1 cellular context compared by ENCODE assay signal in the genomic region with DNA sequence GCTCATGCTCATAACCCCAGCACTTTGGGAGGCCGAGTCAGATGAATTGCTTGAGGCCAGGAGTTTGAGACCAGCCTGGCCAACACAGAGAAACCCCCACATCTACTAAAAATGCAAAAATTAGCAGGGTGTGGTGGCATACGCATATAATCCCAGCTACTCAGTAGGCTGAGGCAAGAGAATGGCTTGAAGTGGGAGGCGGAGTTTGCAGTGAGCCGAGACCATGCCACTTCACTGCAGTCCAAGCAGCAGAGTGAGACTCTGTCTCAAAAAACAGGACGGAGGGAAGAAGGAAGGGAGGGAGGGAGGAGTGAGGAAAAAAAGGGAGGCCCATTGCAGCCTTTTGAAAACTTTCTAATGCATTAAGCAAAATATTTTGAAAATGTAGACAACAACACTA.
TF ChIP-seq lines count a peak whose summit lies in the region.

No MANE protein-coding gene starts in this region.

TF ChIP-seq in H1, 55 proteins besides CTCF, POLR2A, EP300 and RAD21 (continued from another document):
- TF ChIP-seq, protein P1, sequence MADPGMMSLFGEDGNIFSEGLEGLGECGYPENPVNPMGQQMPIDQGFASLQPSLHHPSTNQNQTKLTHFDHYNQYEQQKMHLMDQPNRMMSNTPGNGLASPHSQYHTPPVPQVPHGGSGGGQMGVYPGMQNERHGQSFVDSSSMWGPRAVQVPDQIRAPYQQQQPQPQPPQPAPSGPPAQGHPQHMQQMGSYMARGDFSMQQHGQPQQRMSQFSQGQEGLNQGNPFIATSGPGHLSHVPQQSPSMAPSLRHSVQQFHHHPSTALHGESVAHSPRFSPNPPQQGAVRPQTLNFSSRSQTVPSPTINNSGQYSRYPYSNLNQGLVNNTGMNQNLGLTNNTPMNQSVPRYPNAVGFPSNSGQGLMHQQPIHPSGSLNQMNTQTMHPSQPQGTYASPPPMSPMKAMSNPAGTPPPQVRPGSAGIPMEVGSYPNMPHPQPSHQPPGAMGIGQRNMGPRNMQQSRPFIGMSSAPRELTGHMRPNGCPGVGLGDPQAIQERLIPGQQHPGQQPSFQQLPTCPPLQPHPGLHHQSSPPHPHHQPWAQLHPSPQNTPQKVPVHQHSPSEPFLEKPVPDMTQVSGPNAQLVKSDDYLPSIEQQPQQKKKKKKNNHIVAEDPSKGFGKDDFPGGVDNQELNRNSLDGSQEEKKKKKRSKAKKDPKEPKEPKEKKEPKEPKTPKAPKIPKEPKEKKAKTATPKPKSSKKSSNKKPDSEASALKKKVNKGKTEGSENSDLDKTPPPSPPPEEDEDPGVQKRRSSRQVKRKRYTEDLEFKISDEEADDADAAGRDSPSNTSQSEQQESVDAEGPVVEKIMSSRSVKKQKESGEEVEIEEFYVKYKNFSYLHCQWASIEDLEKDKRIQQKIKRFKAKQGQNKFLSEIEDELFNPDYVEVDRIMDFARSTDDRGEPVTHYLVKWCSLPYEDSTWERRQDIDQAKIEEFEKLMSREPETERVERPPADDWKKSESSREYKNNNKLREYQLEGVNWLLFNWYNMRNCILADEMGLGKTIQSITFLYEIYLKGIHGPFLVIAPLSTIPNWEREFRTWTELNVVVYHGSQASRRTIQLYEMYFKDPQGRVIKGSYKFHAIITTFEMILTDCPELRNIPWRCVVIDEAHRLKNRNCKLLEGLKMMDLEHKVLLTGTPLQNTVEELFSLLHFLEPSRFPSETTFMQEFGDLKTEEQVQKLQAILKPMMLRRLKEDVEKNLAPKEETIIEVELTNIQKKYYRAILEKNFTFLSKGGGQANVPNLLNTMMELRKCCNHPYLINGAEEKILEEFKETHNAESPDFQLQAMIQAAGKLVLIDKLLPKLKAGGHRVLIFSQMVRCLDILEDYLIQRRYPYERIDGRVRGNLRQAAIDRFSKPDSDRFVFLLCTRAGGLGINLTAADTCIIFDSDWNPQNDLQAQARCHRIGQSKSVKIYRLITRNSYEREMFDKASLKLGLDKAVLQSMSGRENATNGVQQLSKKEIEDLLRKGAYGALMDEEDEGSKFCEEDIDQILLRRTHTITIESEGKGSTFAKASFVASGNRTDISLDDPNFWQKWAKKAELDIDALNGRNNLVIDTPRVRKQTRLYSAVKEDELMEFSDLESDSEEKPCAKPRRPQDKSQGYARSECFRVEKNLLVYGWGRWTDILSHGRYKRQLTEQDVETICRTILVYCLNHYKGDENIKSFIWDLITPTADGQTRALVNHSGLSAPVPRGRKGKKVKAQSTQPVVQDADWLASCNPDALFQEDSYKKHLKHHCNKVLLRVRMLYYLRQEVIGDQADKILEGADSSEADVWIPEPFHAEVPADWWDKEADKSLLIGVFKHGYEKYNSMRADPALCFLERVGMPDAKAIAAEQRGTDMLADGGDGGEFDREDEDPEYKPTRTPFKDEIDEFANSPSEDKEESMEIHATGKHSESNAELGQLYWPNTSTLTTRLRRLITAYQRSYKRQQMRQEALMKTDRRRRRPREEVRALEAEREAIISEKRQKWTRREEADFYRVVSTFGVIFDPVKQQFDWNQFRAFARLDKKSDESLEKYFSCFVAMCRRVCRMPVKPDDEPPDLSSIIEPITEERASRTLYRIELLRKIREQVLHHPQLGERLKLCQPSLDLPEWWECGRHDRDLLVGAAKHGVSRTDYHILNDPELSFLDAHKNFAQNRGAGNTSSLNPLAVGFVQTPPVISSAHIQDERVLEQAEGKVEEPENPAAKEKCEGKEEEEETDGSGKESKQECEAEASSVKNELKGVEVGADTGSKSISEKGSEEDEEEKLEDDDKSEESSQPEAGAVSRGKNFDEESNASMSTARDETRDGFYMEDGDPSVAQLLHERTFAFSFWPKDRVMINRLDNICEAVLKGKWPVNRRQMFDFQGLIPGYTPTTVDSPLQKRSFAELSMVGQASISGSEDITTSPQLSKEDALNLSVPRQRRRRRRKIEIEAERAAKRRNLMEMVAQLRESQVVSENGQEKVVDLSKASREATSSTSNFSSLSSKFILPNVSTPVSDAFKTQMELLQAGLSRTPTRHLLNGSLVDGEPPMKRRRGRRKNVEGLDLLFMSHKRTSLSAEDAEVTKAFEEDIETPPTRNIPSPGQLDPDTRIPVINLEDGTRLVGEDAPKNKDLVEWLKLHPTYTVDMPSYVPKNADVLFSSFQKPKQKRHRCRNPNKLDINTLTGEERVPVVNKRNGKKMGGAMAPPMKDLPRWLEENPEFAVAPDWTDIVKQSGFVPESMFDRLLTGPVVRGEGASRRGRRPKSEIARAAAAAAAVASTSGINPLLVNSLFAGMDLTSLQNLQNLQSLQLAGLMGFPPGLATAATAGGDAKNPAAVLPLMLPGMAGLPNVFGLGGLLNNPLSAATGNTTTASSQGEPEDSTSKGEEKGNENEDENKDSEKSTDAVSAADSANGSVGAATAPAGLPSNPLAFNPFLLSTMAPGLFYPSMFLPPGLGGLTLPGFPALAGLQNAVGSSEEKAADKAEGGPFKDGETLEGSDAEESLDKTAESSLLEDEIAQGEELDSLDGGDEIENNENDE (IDR thresholded peaks at IDR 0.05; ENCODE audit: insufficient replicate concordance, low read length) = no peak
- TF ChIP-seq SRF (IDR thresholded peaks at IDR 0.05; ENCODE audit: low read depth, low read length) (no peak), TAF1 (IDR thresholded peaks at IDR 0.05; ENCODE audit: low read depth, low read length) (no peak), SP4 (IDR thresholded peaks at IDR 0.05; ENCODE audit: low read length) (no peak), RFX5 (IDR thresholded peaks at IDR 0.05; ENCODE audit: borderline replicate concordance, low read depth, low read length) (no peak), CHD1 (IDR thresholded peaks at IDR 0.05; ENCODE audit: low read depth, low read length) (no peak), BACH1 (IDR thresholded peaks at IDR 0.05; ENCODE audit: low read length) (no peak)
